8 cellular contexts compared by ENCODE assay signal in genomic region chr19:49767380-49767779, GRCh38. TPM values are rescaled to one million over a fixed set of nuclear protein-coding genes. Genes with fewer than 3 reads are reported as not detected.
DNase-seq lines count a peak whose midpoint lies in the region; ATAC-seq and TF ChIP-seq lines count a peak whose summit lies in the region.

No MANE protein-coding gene starts in this region.

- H3K27ac ChIP-seq in SJCRH30 = peak overlapping the region; percentile 80

- no peaks in the 10 kb centered on the region; the same call in 1 of the 2 replicates for H3K36me3 ChIP-seq in SJCRH30

- no peak for DNase-seq in GM12864 (ENCODE audit: low read depth)
- DNase-seq in SJCRH30 = peak; percentile 17 to 29
- DNase-seq in fibroblast of peridontal ligament (ENCODE audit: extremely low read depth) = peak; percentile 10
- DNase-seq in retina = peak; percentile 21
- DNase-seq in superior temporal gyrus (ENCODE audit: extremely low spot score) = no peak

- H3K4me3 ChIP-seq in GM12864 (ENCODE audit: low read depth, low read length) (peak overlapping the region; percentile 94), SJCRH30 (peak overlapping the region; percentile 87)

- no peak for TF ChIP-seq CTCF in GM12864 (IDR thresholded peaks at IDR 0.05; ENCODE audit: low read depth, low read length, missing control alignments)

- H3K9me3 ChIP-seq in SJCRH30 (replicated peaks) = no peaks in the 10 kb centered on the region

- 0 out of 2 replicates have a peak, but pooled peaks cover 6% of the 10 kb centered on the region for H3K4me1 ChIP-seq in SJCRH30

- no peaks in the 10 kb centered on the region for H3K27me3 ChIP-seq in SJCRH30

- ATAC-seq in GM18517 (IDR thresholded peaks at IDR 0.05; ENCODE audit: unreplicated experiment) = no peak
- no peak for ATAC-seq in GM21526 (IDR thresholded peaks at IDR 0.05; ENCODE audit: low FRiP score, unreplicated experiment)
- no peak for ATAC-seq in HG03521 (IDR thresholded peaks at IDR 0.05; ENCODE audit: unreplicated experiment)

RNA-seq across cellular contexts. Expression of gene AP2A1, which starts 0.6 kb away (rescaled TPM):
- total RNA-seq in SJCRH30 (2014; rRNA removed; shearing (Covaris generic)) = 66.5 and 68.8 TPM in 2 replicates

RNA-seq across cellular contexts. Expression of gene TSKS, which starts 4.3 kb away (rescaled TPM):
- total RNA-seq in SJCRH30 (2014; rRNA removed; shearing (Covaris generic)) = not detected in 2 replicates

RNA-seq across cellular contexts. Expression of gene FUZ, which starts 45.7 kb away (rescaled TPM):
- 27.6 and 27.9 TPM in 2 replicates for total RNA-seq in SJCRH30 (2014; rRNA removed; shearing (Covaris generic))

RNA-seq across cellular contexts. Expression of gene MED25, which starts 50.7 kb away (rescaled TPM):
- total RNA-seq in SJCRH30 (2014; rRNA removed; shearing (Covaris generic)) = 22.2 and 27.4 TPM in 2 replicates

Comparison
In these comparisons a context has a peak if more than half of its experiments do, and no peak if none do; other contexts are left out.
1. DNase-seq: peak in SJCRH30 (2 of 2), fibroblast of peridontal ligament (single experiment) and retina (single experiment); none in GM12864 (single experiment) and superior temporal gyrus (single experiment).